Comparison of ENCODE assay signal across 1 cellular context in the genomic region with DNA sequence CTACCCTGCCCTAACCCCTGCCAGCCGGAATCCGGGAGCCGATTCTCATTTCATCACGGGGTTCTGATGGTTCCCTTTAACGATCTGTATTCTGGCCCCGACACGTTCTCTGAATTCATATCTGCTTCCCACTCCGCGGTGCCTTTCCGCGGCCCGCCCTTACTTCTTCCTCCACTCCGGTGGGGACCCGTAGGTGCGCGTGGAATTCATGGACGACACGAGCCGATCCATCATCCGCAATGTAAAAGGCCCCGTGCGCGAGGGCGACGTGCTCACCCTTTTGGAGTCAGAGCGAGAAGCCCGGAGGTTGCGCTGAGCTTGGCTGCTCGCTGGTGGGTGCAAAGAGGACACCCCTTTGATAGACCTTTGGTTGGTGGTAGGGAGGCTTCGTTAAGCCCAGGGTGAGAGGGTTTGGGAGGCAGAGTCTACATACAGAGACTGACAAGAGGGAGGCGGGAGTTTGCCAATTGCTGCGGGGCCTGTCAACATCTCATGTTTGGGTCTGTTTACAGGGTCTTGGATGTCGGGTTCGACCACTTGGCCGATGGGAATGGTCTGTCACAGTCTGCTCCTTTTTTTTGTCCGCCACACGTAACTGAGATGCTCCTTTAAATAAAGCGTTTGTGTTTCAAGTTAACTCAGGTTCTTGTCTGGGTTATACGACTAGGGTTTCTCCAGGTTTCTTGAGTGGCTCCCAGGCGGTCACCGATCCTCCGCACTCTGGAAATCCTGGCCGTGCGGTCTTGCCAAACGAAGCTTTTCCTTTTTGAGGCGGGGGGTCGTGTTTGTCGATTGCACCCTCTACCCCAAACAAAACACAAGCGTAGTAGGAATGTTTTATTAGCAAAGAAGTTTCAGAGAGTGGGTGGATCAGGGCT.
TF ChIP-seq lines count a peak whose summit lies in the region.

No MANE protein-coding gene starts in this region.

TF ChIP-seq in WTC11, 78 proteins besides CTCF, POLR2A, EP300 and RAD21 (continued from another document):
- TF ChIP-seq, protein P1, sequence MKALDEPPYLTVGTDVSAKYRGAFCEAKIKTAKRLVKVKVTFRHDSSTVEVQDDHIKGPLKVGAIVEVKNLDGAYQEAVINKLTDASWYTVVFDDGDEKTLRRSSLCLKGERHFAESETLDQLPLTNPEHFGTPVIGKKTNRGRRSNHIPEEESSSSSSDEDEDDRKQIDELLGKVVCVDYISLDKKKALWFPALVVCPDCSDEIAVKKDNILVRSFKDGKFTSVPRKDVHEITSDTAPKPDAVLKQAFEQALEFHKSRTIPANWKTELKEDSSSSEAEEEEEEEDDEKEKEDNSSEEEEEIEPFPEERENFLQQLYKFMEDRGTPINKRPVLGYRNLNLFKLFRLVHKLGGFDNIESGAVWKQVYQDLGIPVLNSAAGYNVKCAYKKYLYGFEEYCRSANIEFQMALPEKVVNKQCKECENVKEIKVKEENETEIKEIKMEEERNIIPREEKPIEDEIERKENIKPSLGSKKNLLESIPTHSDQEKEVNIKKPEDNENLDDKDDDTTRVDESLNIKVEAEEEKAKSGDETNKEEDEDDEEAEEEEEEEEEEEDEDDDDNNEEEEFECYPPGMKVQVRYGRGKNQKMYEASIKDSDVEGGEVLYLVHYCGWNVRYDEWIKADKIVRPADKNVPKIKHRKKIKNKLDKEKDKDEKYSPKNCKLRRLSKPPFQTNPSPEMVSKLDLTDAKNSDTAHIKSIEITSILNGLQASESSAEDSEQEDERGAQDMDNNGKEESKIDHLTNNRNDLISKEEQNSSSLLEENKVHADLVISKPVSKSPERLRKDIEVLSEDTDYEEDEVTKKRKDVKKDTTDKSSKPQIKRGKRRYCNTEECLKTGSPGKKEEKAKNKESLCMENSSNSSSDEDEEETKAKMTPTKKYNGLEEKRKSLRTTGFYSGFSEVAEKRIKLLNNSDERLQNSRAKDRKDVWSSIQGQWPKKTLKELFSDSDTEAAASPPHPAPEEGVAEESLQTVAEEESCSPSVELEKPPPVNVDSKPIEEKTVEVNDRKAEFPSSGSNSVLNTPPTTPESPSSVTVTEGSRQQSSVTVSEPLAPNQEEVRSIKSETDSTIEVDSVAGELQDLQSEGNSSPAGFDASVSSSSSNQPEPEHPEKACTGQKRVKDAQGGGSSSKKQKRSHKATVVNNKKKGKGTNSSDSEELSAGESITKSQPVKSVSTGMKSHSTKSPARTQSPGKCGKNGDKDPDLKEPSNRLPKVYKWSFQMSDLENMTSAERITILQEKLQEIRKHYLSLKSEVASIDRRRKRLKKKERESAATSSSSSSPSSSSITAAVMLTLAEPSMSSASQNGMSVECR (CRISPR knock-in tag; IDR thresholded peaks at IDR 0.05; ENCODE audit: borderline replicate concordance) = 0 out of 2 replicates have a peak, but pooled peaks have one; percentile 9
- TF ChIP-seq PRRX2 (CRISPR knock-in tag; IDR thresholded peaks at IDR 0.05) = no peak
- TF ChIP-seq JUN (CRISPR knock-in tag; IDR thresholded peaks at IDR 0.05) = peak; percentile 47; the same call in 1 of the 2 replicates
- no peak for TF ChIP-seq OVOL2 (CRISPR knock-in tag; IDR thresholded peaks at IDR 0.05; ENCODE audit: borderline replicate concordance)
